Comparison of ENCODE assay signal across 34 cellular contexts in the genomic region with DNA sequence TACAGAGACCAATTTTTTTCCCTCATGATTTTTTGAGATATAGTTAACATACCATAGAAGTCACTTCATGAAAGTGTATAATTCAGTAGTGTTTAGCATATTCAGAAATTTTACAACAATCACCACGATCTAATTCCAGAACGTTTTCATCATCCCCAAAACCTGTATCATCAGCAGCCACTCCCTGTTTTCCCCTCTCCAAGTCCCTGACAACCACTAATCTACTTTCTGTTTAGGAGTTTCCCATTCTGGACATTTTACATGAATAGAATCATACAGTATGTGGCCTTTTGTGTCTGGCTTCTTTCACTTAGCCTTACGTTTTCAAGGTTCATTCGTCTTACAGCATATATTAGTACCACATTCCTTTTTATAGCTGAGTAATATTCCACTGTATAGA.
"Had no signal": no experiment of that assay in that cellular context is flagged by ENCODE, and none has a peak within 500 bp of the region (broad histone marks: within the 10 kb centered on the region; RNA-seq: fewer than 3 reads in every experiment).

No MANE protein-coding gene starts in this region.

- H3K36me3 ChIP-seq: MG63 had no signal

- DNase-seq: Karpas-422, Kasumi-1, MG63, MM.1S, MV-4-11, NCI-H1048, NCI-H1092, NCI-H1092 treated with DMSO at 0.1 percent for 48 hours, NCI-H1105, NCI-H1105 treated with DMSO at 0.1 percent for 48 hours, NCI-H1417, NCI-H1417 treated with DMSO at 0.1 percent for 48 hours, NCI-H1436, NCI-H1436 treated with DMSO at 0.1 percent for 48 hours, NCI-H146, NCI-H1694, NCI-H1694 treated with DMSO at 0.1 percent for 48 hours, NCI-H187, NCI-H187 treated with DMSO at 0.1 percent for 48 hours, NCI-H1930, NCI-H2029, NCI-H2029 treated with DMSO at 0.1 percent for 48 hours, NCI-H2081, NCI-H2081 treated with DMSO at 0.1 percent for 48 hours, NCI-H2107, NCI-H2171, NCI-H2171 treated with DMSO at 0.1 percent for 48 hours, NCI-H2227 treated with DMSO at 0.1 percent for 48 hours, NCI-H226, NCI-H345, NCI-H446, NCI-H446 treated with DMSO at 0.1 percent for 48 hours, NCI-H510A, NCI-H510A treated with DMSO at 0.1 percent for 48 hours had no signal

- H3K4me3 ChIP-seq: MG63 had no signal
